ENCODE assay signal across 8 cellular contexts in the genomic region with DNA sequence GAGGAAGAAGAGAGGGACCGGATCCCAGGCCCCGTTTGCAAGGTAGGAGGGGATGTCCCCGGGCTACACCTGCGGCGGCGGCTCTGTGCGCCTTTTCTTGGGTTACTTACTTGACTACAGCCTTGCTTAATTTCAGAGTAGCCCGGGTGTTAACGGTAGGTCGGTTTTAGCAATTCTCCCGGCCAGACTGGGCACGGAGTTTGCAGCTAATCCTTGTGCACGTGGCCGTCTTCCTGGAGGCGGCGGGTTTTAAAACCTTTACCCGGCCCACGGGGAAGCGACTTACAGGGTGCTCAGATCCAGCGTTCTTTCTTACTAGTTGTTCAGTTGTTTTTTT. TPM values are rescaled to one million over a fixed set of nuclear protein-coding genes. Genes with fewer than 3 reads are reported as not detected.
DNase-seq lines count a peak whose midpoint lies in the region; ATAC-seq and TF ChIP-seq lines count a peak whose summit lies in the region.

No MANE protein-coding gene starts in this region.

- POLR2A ChIA-PET in HCT116 (lab: Charles Lee), result interaction anchor here (0.8 to 1.7 kb wide), 6 partner anchors 8 to 229 kb away, joined by 3 to 26 read pairs (median 4); a partner anchor contains a TSS

- H3K36me3 ChIP-seq in HCT116 (ENCODE audit: control insufficient read depth in 1 of 2, insufficient read depth in 2 of 2, low read length in 2 of 2) (peaks cover 19 to 32% of the 10 kb centered on the region in 2 experiments), testis (ENCODE audit: low read depth, missing control alignments) (no peaks in the 10 kb centered on the region)

- DNase-seq in HCT116 (ENCODE audit: low read depth, low spot score), result no peak
- peak; percentile 21 for DNase-seq in RKO (ENCODE audit: low spot score)
- no peak for DNase-seq in testis
- no peak for DNase-seq in COLO829 (ENCODE audit: low spot score)
- DNase-seq in NCI-H187 treated with DMSO at 0.1 percent for 48 hours (lab: John Stamatoyannopoulos, UW), result no peak

- H4K20me1 ChIP-seq in HCT116 (ENCODE audit: insufficient read depth), result peaks cover 16% of the 10 kb centered on the region; the same call in 1 of the 2 replicates

- RAD21 ChIA-PET in HCT116 (lab: Charles Lee; ENCODE audit: low non-redundant PET in 1 of 2, low total read pairs in 2 of 2, uncharacterized antibody in 2 of 2, unreplicated experiment in 2 of 2), result interaction anchor here (0.8 to 1.0 kb wide), 2 partner anchors 14 to 87 kb away, joined by 4 to 6 read pairs; a partner anchor contains a TSS

- CTCF ChIA-PET in HCT116 (lab: Charles Lee), result interaction anchor here (1.4 to 1.6 kb wide), 2 partner anchors 9 to 13 kb away, joined by 5 to 6 read pairs; a partner anchor contains a TSS

- TF ChIP-seq RAD21 in HCT116 (IDR thresholded peaks at IDR 0.05; ENCODE audit: low read depth), result no peak

- ATAC-seq in GM18858 (IDR thresholded peaks at IDR 0.05; ENCODE audit: unreplicated experiment), result peak; percentile 1
- ATAC-seq in HCT116, result peak; percentile 12
- no peak for ATAC-seq in GM18519 (IDR thresholded peaks at IDR 0.05; ENCODE audit: low FRiP score, unreplicated experiment)

- no peaks in the 10 kb centered on the region for H3K9me2 ChIP-seq in HCT116 (ENCODE audit: insufficient read depth)

- peaks cover 95% of the 10 kb centered on the region for H3K79me2 ChIP-seq in HCT116 (ENCODE audit: insufficient read depth, low read length)

- H3K27ac ChIP-seq in HCT116 (ENCODE audit: low read depth, low read length), result peak overlapping the region; percentile 81
- peak overlapping the region; percentile 60 to 90 for H3K27ac ChIP-seq in testis

- no peak for TF ChIP-seq CTCF in HCT116 (IDR thresholded peaks at IDR 0.05 in 2 of 3, conservative IDR thresholded peaks at IDR 0.05 in 1 of 3; ENCODE audit: borderline replicate concordance in 1 of 3, insufficient read depth in 1 of 3, low read depth in 2 of 3, low read length in 2 of 3)
- no peak for TF ChIP-seq CTCF in testis (IDR thresholded peaks at IDR 0.05)

- peak overlapping the region; percentile 97 for H3K9ac ChIP-seq in HCT116 (ENCODE audit: low read length)

- intact Hi-C loops in HCT116 (cut with micrococcal nuclease) (loop anchor here (1.0 kb wide), 1 partner anchor 13 kb away; a partner anchor contains a TSS), testis (cut with DNase I; ENCODE audit: low total_unique reads) (no loop called here)

- peak overlapping the region; percentile 77 for H3K4me2 ChIP-seq in HCT116 (ENCODE audit: low read length)

- H3K9me3 ChIP-seq in HCT116 (ENCODE audit: control insufficient read depth in 1 of 2, insufficient read depth in 1 of 2, low read depth in 1 of 2, low read length in 2 of 2) (no peaks in the 10 kb centered on the region), testis (no peaks in the 10 kb centered on the region)

- TF ChIP-seq POLR2A in HCT116 (IDR thresholded peaks at IDR 0.05; ENCODE audit: borderline replicate concordance, extremely low read depth, insufficient read depth, insufficient read length), result no peak
- TF ChIP-seq POLR2A in testis (IDR thresholded peaks at IDR 0.05), result no peak

- TSS peak; percentile 70 for BruUV-seq in HCT116 (replicated peaks; lab: Mats Ljungman, UMichigan)

- H3K4me3 ChIP-seq in HCT116 (replicated peaks in 1 of 2; ENCODE audit: low read depth in 1 of 2, low read length in 2 of 2) (peak overlapping the region; percentile 97 to 99), iPS-11a (ENCODE audit: low read depth, low read length) (peak overlapping the region; percentile 100), testis (peak overlapping the region; percentile 93 to 98)

- peaks cover 15 to 29% of the 10 kb centered on the region in 2 experiments for H3K4me1 ChIP-seq in HCT116 (ENCODE audit: control insufficient read depth in 1 of 2, insufficient read depth in 2 of 2, low read length in 2 of 2)
- H3K4me1 ChIP-seq in testis, result peaks cover 16% of the 10 kb centered on the region

- 0 to 1% methylated on average over 20 of the region's 20 CpGs for WGBS in testis, 2 donors

- H2AFZ ChIP-seq in HCT116 (ENCODE audit: low read depth, low read length, poor library complexity, severe bottlenecking), result no peak overlapping the region

- H3K27me3 ChIP-seq in HCT116 (ENCODE audit: insufficient read depth, low read length) (no peaks in the 10 kb centered on the region), testis (no peaks in the 10 kb centered on the region)

TF ChIP-seq in HCT116, 20 proteins besides CTCF, POLR2A, EP300 and RAD21:
- TF ChIP-seq SP1 (IDR thresholded peaks at IDR 0.05; ENCODE audit: low read depth), result no peak
- TF ChIP-seq, protein P1, sequence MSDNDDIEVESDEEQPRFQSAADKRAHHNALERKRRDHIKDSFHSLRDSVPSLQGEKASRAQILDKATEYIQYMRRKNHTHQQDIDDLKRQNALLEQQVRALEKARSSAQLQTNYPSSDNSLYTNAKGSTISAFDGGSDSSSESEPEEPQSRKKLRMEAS (IDR thresholded peaks at IDR 0.05), result no peak
- TF ChIP-seq POLR2AphosphoS5 (IDR thresholded peaks at IDR 0.05; ENCODE audit: low read depth, low read length), result 0 out of 2 replicates have a peak, but pooled peaks have one; percentile 7

RNA-seq across cellular contexts. Expression of a gene that starts 0.3 kb away (rescaled TPM):
- total RNA-seq in HCT116 (2021; ENCODE audit: unreplicated experiment) (76.4 TPM), testis (10 to 100 TPM; 23.2 to 25.0 TPM)
- polyA plus RNA-seq in HCT116 (2012), result 14.4 and 22.8 TPM in 2 replicates
- polyA plus RNA-seq in testis (ENCODE audit: insufficient read depth, low read depth, low replicate concordance), result 18.4 TPM

RNA-seq across cellular contexts. Expression of a gene that starts 0.5 kb away (rescaled TPM):
- 24.8 TPM for total RNA-seq in HCT116 (2021; ENCODE audit: unreplicated experiment)
- 21.6 and 26.3 TPM in 2 replicates for polyA plus RNA-seq in HCT116 (2012)
- 10 to 100 TPM; 45.5 to 45.7 TPM for total RNA-seq in testis
- polyA plus RNA-seq in testis (ENCODE audit: insufficient read depth, low read depth, low replicate concordance), result 41.4 TPM

RNA-seq across cellular contexts. Expression of a gene that starts 13.5 kb away (rescaled TPM):
- total RNA-seq in HCT116 (2021; ENCODE audit: unreplicated experiment) (34.7 TPM), testis (10 to 100 TPM; 58.3 to 75.4 TPM)
- 21.4 and 24.7 TPM in 2 replicates for polyA plus RNA-seq in HCT116 (2012)
- 63.0 TPM for polyA plus RNA-seq in testis (ENCODE audit: insufficient read depth, low read depth, low replicate concordance)
